ENCODE assay signal across 8 cellular contexts in the genomic region with DNA sequence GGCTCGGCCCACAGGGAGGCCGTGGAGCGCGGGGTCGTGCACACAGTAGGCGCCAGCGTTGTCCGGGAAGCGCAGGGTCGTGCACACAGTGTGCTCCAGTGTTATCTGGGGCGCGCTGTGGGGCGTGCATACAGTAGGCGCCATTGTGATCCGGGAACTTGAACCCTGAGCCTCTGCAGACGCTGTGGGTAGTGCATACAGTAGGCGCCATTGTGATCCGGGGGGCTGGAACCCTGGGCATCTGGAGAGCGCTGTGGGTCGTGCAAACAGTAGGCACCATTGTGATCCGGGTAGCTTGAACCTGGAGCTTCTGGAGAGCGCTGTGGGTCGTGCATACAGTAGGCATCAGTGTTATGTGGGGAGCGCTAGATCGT.
DNase-seq lines count a peak whose midpoint lies in the region; ATAC-seq and TF ChIP-seq lines count a peak whose summit lies in the region.

No MANE protein-coding gene starts in this region.

- TF ChIP-seq CTCF in GM12875 (IDR thresholded peaks at IDR 0.05; ENCODE audit: borderline replicate concordance, insufficient read depth, low read depth, low read length) (no peak), foreskin fibroblast (IDR thresholded peaks at IDR 0.05; ENCODE audit: low read depth, low read length) (no peak)

- H3K27me3 Mint-ChIP-seq in T-helper 2 cell treated with Interferon-gamma antibody and Interleukin-4, amounts not matched to agents 5 μg/mL and 100 μg/mL, for 36 hours (ENCODE audit: low read depth), result no peaks in the 10 kb centered on the region

- peaks cover 36% of the 10 kb centered on the region for H3K4me1 Mint-ChIP-seq in T-helper 2 cell treated with Interferon-gamma antibody and Interleukin-4, amounts not matched to agents 5 μg/mL and 100 μg/mL, for 36 hours (ENCODE audit: low read depth)

- H3K27ac Mint-ChIP-seq in T-helper 2 cell treated with Interferon-gamma antibody and Interleukin-4, amounts not matched to agents 5 μg/mL and 100 μg/mL, for 36 hours, result peak overlapping the region; percentile 81

- H3K4me3 Mint-ChIP-seq in T-helper 2 cell treated with Interferon-gamma antibody and Interleukin-4, amounts not matched to agents 5 μg/mL and 100 μg/mL, for 36 hours, result peak overlapping the region; percentile 89

- no peak for DNase-seq in T-helper 2 cell treated with Interferon-gamma antibody and Interleukin-4, amounts not matched to agents 5 μg/mL and 100 μg/mL, for 36 hours (ENCODE audit: low spot score)
- no peak for DNase-seq in foreskin fibroblast
- DNase-seq in retina, result peak; percentile 51
- DNase-seq in hippocampal formation (lab: John Stamatoyannopoulos, UW), result no peak
- no peak for DNase-seq in inferior parietal cortex (ENCODE audit: extremely low spot score)
- DNase-seq in COLO668 (lab: John Stamatoyannopoulos, UW; ENCODE audit: unreplicated experiment), result no peak

- peaks cover 13% of the 10 kb centered on the region for H3K36me3 Mint-ChIP-seq in T-helper 2 cell treated with Interferon-gamma antibody and Interleukin-4, amounts not matched to agents 5 μg/mL and 100 μg/mL, for 36 hours (ENCODE audit: low read depth)

- H3K9me3 Mint-ChIP-seq in T-helper 2 cell treated with Interferon-gamma antibody and Interleukin-4, amounts not matched to agents 5 μg/mL and 100 μg/mL, for 36 hours, result no peaks in the 10 kb centered on the region

- ATAC-seq in GM19397 (IDR thresholded peaks at IDR 0.05; ENCODE audit: unreplicated experiment), result no peak

- H3K4me3 ChIP-seq in GM12875 (ENCODE audit: low read depth, low read length) (peak overlapping the region; percentile 84), foreskin fibroblast (ENCODE audit: low read depth in 1 of 2, low read length in 2 of 2) (peak overlapping the region; percentile 75 to 78)
